In the genomic region with DNA sequence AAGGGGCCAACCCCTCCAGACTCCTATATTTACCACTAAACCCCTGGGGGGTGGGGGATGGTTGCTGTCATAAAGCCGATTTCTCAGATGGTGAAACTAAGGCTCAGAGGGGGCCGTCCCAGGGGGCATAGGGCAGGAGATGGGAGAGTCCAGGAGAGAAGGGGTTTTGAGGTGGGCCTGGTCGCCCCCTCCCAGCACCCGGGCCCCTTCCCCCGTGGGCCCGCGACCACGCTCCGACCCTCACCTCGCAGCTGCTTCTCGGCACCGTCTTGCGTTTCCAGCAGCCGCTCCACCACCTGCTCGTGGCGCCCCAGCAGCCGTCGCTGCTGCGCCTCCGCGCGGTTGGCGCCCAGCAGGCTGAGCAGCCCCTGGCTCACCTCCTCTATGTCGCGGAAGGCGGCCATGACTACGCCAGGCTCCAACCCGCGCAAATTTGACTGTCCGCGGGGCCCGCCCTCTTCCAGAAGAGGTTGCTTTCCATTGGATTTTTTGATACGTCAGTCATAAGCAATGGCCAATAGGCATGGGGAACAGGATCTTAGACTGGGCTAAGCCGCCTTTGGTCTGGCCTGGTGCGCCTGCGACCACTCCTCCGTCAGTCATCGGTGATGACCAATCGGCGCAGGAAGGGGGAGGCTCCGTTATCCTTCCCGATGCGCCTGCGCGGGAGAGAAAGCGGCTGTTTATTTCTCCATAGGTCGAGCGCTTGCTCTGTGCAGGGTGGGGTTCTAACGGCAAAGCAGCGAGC, we compare ENCODE assay signal across 1 cellular context.
TF ChIP-seq lines count a peak whose summit lies in the region.

A gene with protein sequence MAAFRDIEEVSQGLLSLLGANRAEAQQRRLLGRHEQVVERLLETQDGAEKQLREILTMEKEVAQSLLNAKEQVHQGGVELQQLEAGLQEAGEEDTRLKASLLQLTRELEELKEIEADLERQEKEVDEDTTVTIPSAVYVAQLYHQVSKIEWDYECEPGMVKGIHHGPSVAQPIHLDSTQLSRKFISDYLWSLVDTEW (minus strand): TSS at position 410 of the 748 bp plus-strand sequence. CDS start 6 bp downstream, at position 404.

TF ChIP-seq in HepG2, 621 proteins besides CTCF, POLR2A, EP300 and RAD21 (continued from another document and continues in another):
- TF ChIP-seq CBFB (CRISPR knock-in tag; IDR thresholded peaks at IDR 0.05) (0 out of 2 replicates have a peak, but pooled peaks have one; percentile 50), GLI4 (CRISPR knock-in tag; IDR thresholded peaks at IDR 0.05; ENCODE audit: borderline replicate concordance) (no peak), FOXK1 (CRISPR knock-in tag; IDR thresholded peaks at IDR 0.05; ENCODE audit: borderline replicate concordance, low read depth) (peak; percentile 83; the same call in 1 of the 2 replicates), ZNF879 (CRISPR knock-in tag; IDR thresholded peaks at IDR 0.05) (no peak), HNRNPLL (IDR thresholded peaks at IDR 0.05; ENCODE audit: low read depth, low read length, poor library complexity, severe bottlenecking) (no peak), KLF13 (CRISPR knock-in tag; IDR thresholded peaks at IDR 0.05) (no peak), CCDC6 (CRISPR knock-in tag; IDR thresholded peaks at IDR 0.05) (peak; percentile 95; the same call in 1 of the 2 replicates), NFE2 (CRISPR knock-in tag; IDR thresholded peaks at IDR 0.05) (no peak), ZNF430 (CRISPR knock-in tag; IDR thresholded peaks at IDR 0.05) (no peak), MATR3 (CRISPR knock-in tag; IDR thresholded peaks at IDR 0.05) (no peak), ZNF792 (CRISPR knock-in tag; IDR thresholded peaks at IDR 0.05) (no peak; the same call in 1 of the 2 replicates), ZNF124 (CRISPR knock-in tag; IDR thresholded peaks at IDR 0.05) (no peak), TCF7 (IDR thresholded peaks at IDR 0.05; ENCODE audit: low read depth) (no peak), NFIB (CRISPR knock-in tag; IDR thresholded peaks at IDR 0.05; ENCODE audit: borderline replicate concordance) (no peak), ZNF468 (CRISPR knock-in tag; IDR thresholded peaks at IDR 0.05) (no peak), RBFOX2 (IDR thresholded peaks at IDR 0.05; ENCODE audit: low read depth, low read length) (peak; percentile 83), KMT2B (CRISPR knock-in tag; IDR thresholded peaks at IDR 0.05) (peak; percentile 36), ZNF230 (CRISPR knock-in tag; IDR thresholded peaks at IDR 0.05) (0 out of 2 replicates have a peak, but pooled peaks have one; percentile 15), MXD4 (CRISPR knock-in tag; IDR thresholded peaks at IDR 0.05) (peak; percentile 80), ZNF788 (CRISPR knock-in tag; IDR thresholded peaks at IDR 0.05; ENCODE audit: borderline replicate concordance) (peak; percentile 63; the same call in 1 of the 2 replicates), ZNF44 (CRISPR knock-in tag; IDR thresholded peaks at IDR 0.05) (no peak), PHF8 (CRISPR knock-in tag; IDR thresholded peaks at IDR 0.05) (peak; percentile 92), ZSCAN22 (CRISPR knock-in tag; IDR thresholded peaks at IDR 0.05) (no peak), NR1H2 (CRISPR knock-in tag; IDR thresholded peaks at IDR 0.05; ENCODE audit: borderline replicate concordance, low read depth) (no peak)
- TF ChIP-seq, protein P1, sequence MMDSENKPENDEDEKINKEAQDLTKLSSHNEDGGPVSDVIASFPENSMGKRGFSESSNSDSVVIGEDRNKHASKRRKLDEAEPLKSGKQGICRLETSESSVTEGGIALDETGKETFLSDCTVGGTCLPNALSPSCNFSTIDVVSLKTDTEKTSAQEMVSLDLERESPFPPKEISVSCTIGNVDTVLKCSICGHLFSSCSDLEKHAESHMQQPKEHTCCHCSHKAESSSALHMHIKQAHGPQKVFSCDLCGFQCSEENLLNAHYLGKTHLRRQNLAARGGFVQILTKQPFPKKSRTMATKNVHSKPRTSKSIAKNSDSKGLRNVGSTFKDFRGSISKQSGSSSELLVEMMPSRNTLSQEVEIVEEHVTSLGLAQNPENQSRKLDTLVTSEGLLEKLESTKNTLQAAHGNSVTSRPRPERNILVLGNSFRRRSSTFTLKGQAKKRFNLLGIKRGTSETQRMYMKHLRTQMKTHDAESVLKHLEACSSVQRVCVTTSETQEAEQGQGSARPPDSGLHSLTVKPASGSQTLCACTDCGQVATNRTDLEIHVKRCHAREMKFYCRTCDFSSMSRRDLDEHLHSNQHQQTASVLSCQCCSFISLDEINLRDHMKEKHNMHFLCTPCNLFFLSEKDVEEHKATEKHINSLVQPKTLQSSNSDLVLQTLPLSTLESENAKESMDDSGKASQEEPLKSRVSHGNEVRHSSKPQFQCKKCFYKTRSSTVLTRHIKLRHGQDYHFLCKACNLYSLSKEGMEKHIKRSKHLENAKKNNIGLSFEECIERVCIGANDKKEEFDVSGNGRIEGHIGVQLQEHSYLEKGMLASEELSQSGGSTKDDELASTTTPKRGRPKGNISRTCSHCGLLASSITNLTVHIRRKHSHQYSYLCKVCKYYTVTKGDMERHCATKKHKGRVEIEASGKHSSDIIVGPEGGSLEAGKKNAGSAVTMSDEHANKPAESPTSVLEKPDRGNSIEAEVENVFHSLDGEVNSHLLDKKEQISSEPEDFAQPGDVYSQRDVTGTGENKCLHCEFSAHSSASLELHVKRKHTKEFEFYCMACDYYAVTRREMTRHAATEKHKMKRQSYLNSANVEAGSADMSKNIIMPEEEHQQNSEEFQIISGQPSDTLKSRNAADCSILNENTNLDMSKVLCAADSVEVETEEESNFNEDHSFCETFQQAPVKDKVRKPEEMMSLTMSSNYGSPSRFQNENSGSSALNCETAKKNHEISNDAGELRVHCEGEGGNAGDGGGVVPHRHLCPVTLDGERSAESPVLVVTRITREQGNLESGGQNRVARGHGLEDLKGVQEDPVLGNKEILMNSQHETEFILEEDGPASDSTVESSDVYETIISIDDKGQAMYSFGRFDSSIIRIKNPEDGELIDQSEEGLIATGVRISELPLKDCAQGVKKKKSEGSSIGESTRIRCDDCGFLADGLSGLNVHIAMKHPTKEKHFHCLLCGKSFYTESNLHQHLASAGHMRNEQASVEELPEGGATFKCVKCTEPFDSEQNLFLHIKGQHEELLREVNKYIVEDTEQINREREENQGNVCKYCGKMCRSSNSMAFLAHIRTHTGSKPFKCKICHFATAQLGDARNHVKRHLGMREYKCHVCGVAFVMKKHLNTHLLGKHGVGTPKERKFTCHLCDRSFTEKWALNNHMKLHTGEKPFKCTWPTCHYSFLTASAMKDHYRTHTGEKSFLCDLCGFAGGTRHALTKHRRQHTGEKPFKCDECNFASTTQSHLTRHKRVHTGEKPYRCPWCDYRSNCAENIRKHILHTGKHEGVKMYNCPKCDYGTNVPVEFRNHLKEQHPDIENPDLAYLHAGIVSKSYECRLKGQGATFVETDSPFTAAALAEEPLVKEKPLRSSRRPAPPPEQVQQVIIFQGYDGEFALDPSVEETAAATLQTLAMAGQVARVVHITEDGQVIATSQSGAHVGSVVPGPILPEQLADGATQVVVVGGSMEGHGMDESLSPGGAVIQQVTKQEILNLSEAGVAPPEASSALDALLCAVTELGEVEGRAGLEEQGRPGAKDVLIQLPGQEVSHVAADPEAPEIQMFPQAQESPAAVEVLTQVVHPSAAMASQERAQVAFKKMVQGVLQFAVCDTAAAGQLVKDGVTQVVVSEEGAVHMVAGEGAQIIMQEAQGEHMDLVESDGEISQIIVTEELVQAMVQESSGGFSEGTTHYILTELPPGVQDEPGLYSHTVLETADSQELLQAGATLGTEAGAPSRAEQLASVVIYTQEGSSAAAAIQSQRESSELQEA (CRISPR knock-in tag; IDR thresholded peaks at IDR 0.05; ENCODE audit: not compliant biosample characterization) = peak; percentile 45
- TF ChIP-seq, protein P2, sequence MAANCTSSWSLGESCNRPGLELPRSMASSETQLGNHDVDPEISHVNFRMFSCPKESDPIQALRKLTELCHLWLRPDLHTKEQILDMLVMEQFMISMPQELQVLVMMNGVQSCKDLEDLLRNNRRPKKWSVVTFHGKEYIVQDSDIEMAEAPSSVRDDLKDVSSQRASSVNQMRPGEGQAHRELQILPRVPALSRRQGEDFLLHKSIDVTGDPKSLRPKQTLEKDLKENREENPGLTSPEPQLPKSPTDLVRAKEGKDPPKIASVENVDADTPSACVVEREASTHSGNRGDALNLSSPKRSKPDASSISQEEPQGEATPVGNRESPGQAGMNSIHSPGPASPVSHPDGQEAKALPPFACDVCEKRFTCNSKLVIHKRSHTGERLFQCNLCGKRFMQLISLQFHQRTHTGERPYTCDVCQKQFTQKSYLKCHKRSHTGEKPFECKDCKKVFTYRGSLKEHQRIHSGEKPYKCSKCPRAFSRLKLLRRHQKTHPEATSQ (CRISPR knock-in tag; IDR thresholded peaks at IDR 0.05; ENCODE audit: borderline replicate concordance) = no peak
- TF ChIP-seq, protein P3, sequence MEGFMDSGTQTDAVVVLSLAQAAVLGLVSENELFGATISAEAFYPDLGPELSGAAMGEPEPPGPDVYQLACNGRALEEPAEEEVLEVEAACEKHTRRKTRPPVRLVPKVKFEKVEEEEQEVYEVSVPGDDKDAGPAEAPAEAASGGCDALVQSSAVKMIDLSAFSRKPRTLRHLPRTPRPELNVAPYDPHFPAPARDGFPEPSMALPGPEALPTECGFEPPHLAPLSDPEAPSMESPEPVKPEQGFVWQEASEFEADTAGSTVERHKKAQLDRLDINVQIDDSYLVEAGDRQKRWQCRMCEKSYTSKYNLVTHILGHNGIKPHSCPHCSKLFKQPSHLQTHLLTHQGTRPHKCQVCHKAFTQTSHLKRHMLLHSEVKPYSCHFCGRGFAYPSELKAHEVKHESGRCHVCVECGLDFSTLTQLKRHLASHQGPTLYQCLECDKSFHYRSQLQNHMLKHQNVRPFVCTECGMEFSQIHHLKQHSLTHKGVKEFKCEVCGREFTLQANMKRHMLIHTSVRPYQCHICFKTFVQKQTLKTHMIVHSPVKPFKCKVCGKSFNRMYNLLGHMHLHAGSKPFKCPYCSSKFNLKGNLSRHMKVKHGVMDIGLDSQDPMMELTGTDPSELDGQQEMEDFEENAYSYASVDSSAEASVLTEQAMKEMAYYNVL (CRISPR knock-in tag; IDR thresholded peaks at IDR 0.05; ENCODE audit: borderline replicate concordance) = no peak
- TF ChIP-seq, protein P4, sequence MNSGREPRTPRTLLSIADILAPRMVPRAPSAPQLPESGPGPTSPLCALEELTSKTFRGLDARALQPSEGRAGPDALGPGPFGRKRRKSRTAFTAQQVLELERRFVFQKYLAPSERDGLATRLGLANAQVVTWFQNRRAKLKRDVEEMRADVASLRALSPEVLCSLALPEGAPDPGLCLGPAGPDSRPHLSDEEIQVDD (CRISPR knock-in tag; IDR thresholded peaks at IDR 0.05; ENCODE audit: borderline replicate concordance) = no peak
- TF ChIP-seq, protein P5, sequence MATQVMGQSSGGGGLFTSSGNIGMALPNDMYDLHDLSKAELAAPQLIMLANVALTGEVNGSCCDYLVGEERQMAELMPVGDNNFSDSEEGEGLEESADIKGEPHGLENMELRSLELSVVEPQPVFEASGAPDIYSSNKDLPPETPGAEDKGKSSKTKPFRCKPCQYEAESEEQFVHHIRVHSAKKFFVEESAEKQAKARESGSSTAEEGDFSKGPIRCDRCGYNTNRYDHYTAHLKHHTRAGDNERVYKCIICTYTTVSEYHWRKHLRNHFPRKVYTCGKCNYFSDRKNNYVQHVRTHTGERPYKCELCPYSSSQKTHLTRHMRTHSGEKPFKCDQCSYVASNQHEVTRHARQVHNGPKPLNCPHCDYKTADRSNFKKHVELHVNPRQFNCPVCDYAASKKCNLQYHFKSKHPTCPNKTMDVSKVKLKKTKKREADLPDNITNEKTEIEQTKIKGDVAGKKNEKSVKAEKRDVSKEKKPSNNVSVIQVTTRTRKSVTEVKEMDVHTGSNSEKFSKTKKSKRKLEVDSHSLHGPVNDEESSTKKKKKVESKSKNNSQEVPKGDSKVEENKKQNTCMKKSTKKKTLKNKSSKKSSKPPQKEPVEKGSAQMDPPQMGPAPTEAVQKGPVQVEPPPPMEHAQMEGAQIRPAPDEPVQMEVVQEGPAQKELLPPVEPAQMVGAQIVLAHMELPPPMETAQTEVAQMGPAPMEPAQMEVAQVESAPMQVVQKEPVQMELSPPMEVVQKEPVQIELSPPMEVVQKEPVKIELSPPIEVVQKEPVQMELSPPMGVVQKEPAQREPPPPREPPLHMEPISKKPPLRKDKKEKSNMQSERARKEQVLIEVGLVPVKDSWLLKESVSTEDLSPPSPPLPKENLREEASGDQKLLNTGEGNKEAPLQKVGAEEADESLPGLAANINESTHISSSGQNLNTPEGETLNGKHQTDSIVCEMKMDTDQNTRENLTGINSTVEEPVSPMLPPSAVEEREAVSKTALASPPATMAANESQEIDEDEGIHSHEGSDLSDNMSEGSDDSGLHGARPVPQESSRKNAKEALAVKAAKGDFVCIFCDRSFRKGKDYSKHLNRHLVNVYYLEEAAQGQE (IDR thresholded peaks at IDR 0.05; ENCODE audit: borderline replicate concordance in 1 of 2, low read depth in 1 of 2, low read length in 2 of 2) = no peak
- TF ChIP-seq, protein P6, sequence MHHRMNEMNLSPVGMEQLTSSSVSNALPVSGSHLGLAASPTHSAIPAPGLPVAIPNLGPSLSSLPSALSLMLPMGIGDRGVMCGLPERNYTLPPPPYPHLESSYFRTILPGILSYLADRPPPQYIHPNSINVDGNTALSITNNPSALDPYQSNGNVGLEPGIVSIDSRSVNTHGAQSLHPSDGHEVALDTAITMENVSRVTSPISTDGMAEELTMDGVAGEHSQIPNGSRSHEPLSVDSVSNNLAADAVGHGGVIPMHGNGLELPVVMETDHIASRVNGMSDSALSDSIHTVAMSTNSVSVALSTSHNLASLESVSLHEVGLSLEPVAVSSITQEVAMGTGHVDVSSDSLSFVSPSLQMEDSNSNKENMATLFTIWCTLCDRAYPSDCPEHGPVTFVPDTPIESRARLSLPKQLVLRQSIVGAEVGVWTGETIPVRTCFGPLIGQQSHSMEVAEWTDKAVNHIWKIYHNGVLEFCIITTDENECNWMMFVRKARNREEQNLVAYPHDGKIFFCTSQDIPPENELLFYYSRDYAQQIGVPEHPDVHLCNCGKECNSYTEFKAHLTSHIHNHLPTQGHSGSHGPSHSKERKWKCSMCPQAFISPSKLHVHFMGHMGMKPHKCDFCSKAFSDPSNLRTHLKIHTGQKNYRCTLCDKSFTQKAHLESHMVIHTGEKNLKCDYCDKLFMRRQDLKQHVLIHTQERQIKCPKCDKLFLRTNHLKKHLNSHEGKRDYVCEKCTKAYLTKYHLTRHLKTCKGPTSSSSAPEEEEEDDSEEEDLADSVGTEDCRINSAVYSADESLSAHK (CRISPR knock-in tag; IDR thresholded peaks at IDR 0.05; ENCODE audit: borderline replicate concordance) = no peak
- TF ChIP-seq, protein P7, sequence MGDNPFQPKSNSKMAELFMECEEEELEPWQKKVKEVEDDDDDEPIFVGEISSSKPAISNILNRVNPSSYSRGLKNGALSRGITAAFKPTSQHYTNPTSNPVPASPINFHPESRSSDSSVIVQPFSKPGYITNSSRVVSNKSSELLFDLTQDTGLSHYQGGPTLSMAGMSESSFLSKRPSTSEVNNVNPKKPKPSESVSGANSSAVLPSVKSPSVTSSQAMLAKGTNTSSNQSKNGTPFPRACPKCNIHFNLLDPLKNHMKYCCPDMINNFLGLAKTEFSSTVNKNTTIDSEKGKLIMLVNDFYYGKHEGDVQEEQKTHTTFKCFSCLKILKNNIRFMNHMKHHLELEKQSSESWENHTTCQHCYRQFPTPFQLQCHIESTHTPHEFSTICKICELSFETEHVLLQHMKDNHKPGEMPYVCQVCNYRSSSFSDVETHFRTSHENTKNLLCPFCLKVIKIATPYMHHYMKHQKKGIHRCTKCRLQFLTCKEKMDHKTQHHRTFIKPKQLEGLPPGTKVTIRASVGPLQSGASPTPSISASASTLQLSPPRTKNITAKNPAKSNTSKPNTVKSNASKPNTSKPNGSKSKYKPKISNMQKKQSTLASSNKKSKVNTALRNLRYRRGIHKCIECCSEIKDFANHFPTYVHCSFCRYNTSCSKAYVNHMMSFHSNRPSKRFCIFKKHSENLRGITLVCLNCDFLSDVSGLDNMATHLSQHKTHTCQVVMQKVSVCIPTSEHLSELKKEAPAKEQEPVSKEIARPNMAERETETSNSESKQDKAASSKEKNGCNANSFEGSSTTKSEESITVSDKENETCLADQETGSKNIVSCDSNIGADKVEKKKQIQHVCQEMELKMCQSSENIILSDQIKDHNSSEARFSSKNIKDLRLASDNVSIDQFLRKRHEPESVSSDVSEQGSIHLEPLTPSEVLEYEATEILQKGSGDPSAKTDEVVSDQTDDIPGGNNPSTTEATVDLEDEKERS (CRISPR knock-in tag; IDR thresholded peaks at IDR 0.05) = 0 out of 2 replicates have a peak, but pooled peaks have one; percentile 59
